Comparison of ENCODE assay signal across 11 cellular contexts in the genomic region with DNA sequence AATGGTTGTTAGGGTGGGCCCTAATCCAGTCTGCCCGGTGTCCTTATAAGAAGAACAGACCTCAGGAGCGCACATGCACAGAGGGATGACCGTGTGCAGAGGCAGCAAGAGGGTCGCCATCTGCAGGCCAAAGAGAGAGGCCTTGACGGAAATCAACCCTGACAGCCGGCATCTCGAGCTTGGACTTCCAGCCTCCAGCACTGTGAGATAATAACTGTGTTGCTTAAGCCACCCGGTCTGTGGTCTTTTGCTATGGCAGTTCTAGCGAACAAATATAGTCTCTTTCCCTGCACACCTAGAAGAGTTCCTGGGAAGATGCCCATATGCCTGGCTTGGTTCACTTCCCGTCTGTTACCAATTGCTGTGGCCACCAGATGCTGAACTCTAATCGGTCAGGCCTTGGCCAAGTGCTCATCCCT. TPM values are rescaled to one million over a fixed set of nuclear protein-coding genes. Genes with fewer than 3 reads are reported as not detected.
DNase-seq lines count a peak whose midpoint lies in the region; TF ChIP-seq lines count a peak whose summit lies in the region.
"Had no signal": no experiment of that assay in that cellular context is flagged by ENCODE, and none has a peak within 500 bp of the region (broad histone marks: within the 10 kb centered on the region; RNA-seq: fewer than 3 reads in every experiment).

No MANE protein-coding gene starts in this region.

- H3K27me3 ChIP-seq in BE2C (no peaks in the 10 kb centered on the region), kidney epithelial cell (ENCODE audit: control insufficient read depth, insufficient read depth, low read length) (peaks cover 2% of the 10 kb centered on the region), tibial nerve (no peaks in the 10 kb centered on the region)

- DNase-seq in BE2C (peak; percentile 56), HEK293T (ENCODE audit: extremely low spot score) (peak; percentile 34), kidney epithelial cell (ENCODE audit: low read depth) (no peak), tibial nerve (ENCODE audit: low spot score in 2 of 2) (no peak), NCI-H1105 treated with DMSO at 0.1 percent for 48 hours (lab: John Stamatoyannopoulos, UW) (no peak), cortex of kidney (lab: John Stamatoyannopoulos, UW) (no peak)
- DNase-seq in activated T-helper 2 cell treated with anti-CD3 and anti-CD28 coated beads, Interferon-gamma antibody, Interleukin-2, Interleukin-4, amounts not matched to agents 10 μg/mL and 5 μg/mL and 100 μg/mL, durations not matched to agents 14 hours and 24 hours and 36 hours (ENCODE audit: low spot score): no peak
- DNase-seq in activated effector memory CD4-positive, alpha-beta T cell treated with anti-CD3 and anti-CD28 coated beads, Interleukin-2, amount 50 U/mL, for 16 hours: no peak
- DNase-seq: naive thymus-derived CD4-positive, alpha-beta T cell had no signal

- H3K27ac Mint-ChIP-seq in activated T-helper 2 cell treated with anti-CD3 and anti-CD28 coated beads, Interferon-gamma antibody, Interleukin-2, Interleukin-4, amounts not matched to agents 10 μg/mL and 5 μg/mL and 100 μg/mL, durations not matched to agents 14 hours and 24 hours and 36 hours: peak overlapping the region; percentile 52
- H3K27ac Mint-ChIP-seq: dendritic cell treated with granulocyte-macrophage colony-stimulating factor and Interleukin-4, amounts not matched to agents 40 ng/mL and 50 ng/mL, for 4 days; T-helper 1 cell treated with Interleukin-12 subunit alpha and Interleukin-12 subunit beta and Interleukin-4 antibody, amounts not matched to agents 30 μg/mL and 1 μg/mL, for 36 hours had no signal

- H3K4me3 ChIP-seq in BE2C (ENCODE audit: low read depth, low read length): no peak overlapping the region
- H3K4me3 ChIP-seq in kidney epithelial cell (ENCODE audit: low read depth, low read length): no peak overlapping the region
- no peak overlapping the region for H3K4me3 ChIP-seq in tibial nerve

- intact Hi-C loops in activated T-helper 2 cell treated with anti-CD3 and anti-CD28 coated beads, Interferon-gamma antibody, Interleukin-2, Interleukin-4, amounts not matched to agents 10 μg/mL and 5 μg/mL and 100 μg/mL, durations not matched to agents 14 hours and 24 hours and 36 hours (cut with micrococcal nuclease): loop anchor here (1.0 kb wide), 1 partner anchor 62 kb away; no protein-coding TSS in a partner anchor

- H3K36me3 ChIP-seq in BE2C: no peaks in the 10 kb centered on the region
- H3K36me3 ChIP-seq in kidney epithelial cell (ENCODE audit: control insufficient read depth, insufficient read depth, low read length): no peaks in the 10 kb centered on the region
- H3K36me3 ChIP-seq in tibial nerve: no peaks in the 10 kb centered on the region

- POLR2A ChIA-PET in HEK293T (lab: Yijun Ruan, JAX): no interaction called here

- no peak for TF ChIP-seq POLR2A in tibial nerve (IDR thresholded peaks at IDR 0.05)

- peak; percentile 55 for TF ChIP-seq CTCF in BE2C (IDR thresholded peaks at IDR 0.05; ENCODE audit: low read depth, low read length)
- TF ChIP-seq CTCF in kidney epithelial cell (IDR thresholded peaks at IDR 0.05; ENCODE audit: insufficient read depth, low read length, poor library complexity, severe bottlenecking): peak; percentile 40
- no peak for TF ChIP-seq CTCF in tibial nerve (IDR thresholded peaks at IDR 0.05)

- H3K9me3 ChIP-seq in BE2C (no peaks in the 10 kb centered on the region), tibial nerve (no peaks in the 10 kb centered on the region)

- peaks cover 36% of the 10 kb centered on the region for H3K4me1 Mint-ChIP-seq in activated T-helper 2 cell treated with anti-CD3 and anti-CD28 coated beads, Interferon-gamma antibody, Interleukin-2, Interleukin-4, amounts not matched to agents 10 μg/mL and 5 μg/mL and 100 μg/mL, durations not matched to agents 14 hours and 24 hours and 36 hours (ENCODE audit: low read depth)

- no peak for TF ChIP-seq EP300 in tibial nerve (IDR thresholded peaks at IDR 0.05)

- WGBS in tibial nerve, 2 donors: 68 to 69% methylated on average over 11 of the region's 11 CpGs

- peak overlapping the region in 1 of 4 donors; percentile 15 for H3K27ac ChIP-seq in tibial nerve

- CTCF ChIA-PET in HEK293T (lab: Yijun Ruan, JAX): interaction anchor here (0.6 to 1.2 kb wide), 2 partner anchors 62 to 67 kb away, joined by 3 read pairs; no protein-coding TSS in a partner anchor

- H3K36me3 Mint-ChIP-seq in activated T-helper 2 cell treated with anti-CD3 and anti-CD28 coated beads, Interferon-gamma antibody, Interleukin-2, Interleukin-4, amounts not matched to agents 10 μg/mL and 5 μg/mL and 100 μg/mL, durations not matched to agents 14 hours and 24 hours and 36 hours (ENCODE audit: low read depth): peaks cover 60% of the 10 kb centered on the region

- H3K9me3 Mint-ChIP-seq in activated T-helper 2 cell treated with anti-CD3 and anti-CD28 coated beads, Interferon-gamma antibody, Interleukin-2, Interleukin-4, amounts not matched to agents 10 μg/mL and 5 μg/mL and 100 μg/mL, durations not matched to agents 14 hours and 24 hours and 36 hours: no peaks in the 10 kb centered on the region
- H3K9me3 Mint-ChIP-seq: dendritic cell treated with granulocyte-macrophage colony-stimulating factor and Interleukin-4, amounts not matched to agents 40 ng/mL and 50 ng/mL, for 4 days; T-helper 1 cell treated with Interleukin-12 subunit alpha and Interleukin-12 subunit beta and Interleukin-4 antibody, amounts not matched to agents 30 μg/mL and 1 μg/mL, for 36 hours had no signal

- H3K4me3 Mint-ChIP-seq in activated T-helper 2 cell treated with anti-CD3 and anti-CD28 coated beads, Interferon-gamma antibody, Interleukin-2, Interleukin-4, amounts not matched to agents 10 μg/mL and 5 μg/mL and 100 μg/mL, durations not matched to agents 14 hours and 24 hours and 36 hours (ENCODE audit: low read depth): no peak overlapping the region
- H3K4me3 Mint-ChIP-seq: dendritic cell treated with granulocyte-macrophage colony-stimulating factor and Interleukin-4, amounts not matched to agents 40 ng/mL and 50 ng/mL, for 4 days; naive thymus-derived CD4-positive, alpha-beta T cell; T-helper 1 cell treated with Interleukin-12 subunit alpha and Interleukin-12 subunit beta and Interleukin-4 antibody, amounts not matched to agents 30 μg/mL and 1 μg/mL, for 36 hours had no signal

- H3K4me1 ChIP-seq in BE2C: no peaks in the 10 kb centered on the region
- peaks cover 0 to 17% (median 0%) of the 10 kb centered on the region in 4 donors for H3K4me1 ChIP-seq in tibial nerve

- no peaks in the 10 kb centered on the region for H3K27me3 Mint-ChIP-seq in activated T-helper 2 cell treated with anti-CD3 and anti-CD28 coated beads, Interferon-gamma antibody, Interleukin-2, Interleukin-4, amounts not matched to agents 10 μg/mL and 5 μg/mL and 100 μg/mL, durations not matched to agents 14 hours and 24 hours and 36 hours (ENCODE audit: low read depth)

TF ChIP-seq in HEK293T, 16 proteins besides CTCF, POLR2A, EP300 and RAD21:
- TF ChIP-seq, protein P1, sequence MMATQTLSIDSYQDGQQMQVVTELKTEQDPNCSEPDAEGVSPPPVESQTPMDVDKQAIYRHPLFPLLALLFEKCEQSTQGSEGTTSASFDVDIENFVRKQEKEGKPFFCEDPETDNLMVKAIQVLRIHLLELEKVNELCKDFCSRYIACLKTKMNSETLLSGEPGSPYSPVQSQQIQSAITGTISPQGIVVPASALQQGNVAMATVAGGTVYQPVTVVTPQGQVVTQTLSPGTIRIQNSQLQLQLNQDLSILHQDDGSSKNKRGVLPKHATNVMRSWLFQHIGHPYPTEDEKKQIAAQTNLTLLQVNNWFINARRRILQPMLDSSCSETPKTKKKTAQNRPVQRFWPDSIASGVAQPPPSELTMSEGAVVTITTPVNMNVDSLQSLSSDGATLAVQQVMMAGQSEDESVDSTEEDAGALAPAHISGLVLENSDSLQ (IDR thresholded peaks at IDR 0.05): no peak
- no peak for TF ChIP-seq HDGF (IDR thresholded peaks at IDR 0.05; ENCODE audit: borderline replicate concordance)
- no peak for TF ChIP-seq FOXM1 (IDR thresholded peaks at IDR 0.05; ENCODE audit: borderline replicate concordance)
- TF ChIP-seq ZNF384 (IDR thresholded peaks at IDR 0.05): no peak
- TF ChIP-seq SP1 (IDR thresholded peaks at IDR 0.05): no peak
- no peak for TF ChIP-seq CTBP1 (IDR thresholded peaks at IDR 0.05; ENCODE audit: borderline replicate concordance)
- no peak for TF ChIP-seq TARDBP (IDR thresholded peaks at IDR 0.05)
- no peak for TF ChIP-seq ARNT (IDR thresholded peaks at IDR 0.05)
- no peak for TF ChIP-seq NFRKB (IDR thresholded peaks at IDR 0.05)
- TF ChIP-seq SUZ12 (IDR thresholded peaks at IDR 0.05): no peak
- TF ChIP-seq ELF4 (IDR thresholded peaks at IDR 0.05): no peak
- TF ChIP-seq FOXA1 (IDR thresholded peaks at IDR 0.05): no peak
- TF ChIP-seq FOXK2 (IDR thresholded peaks at IDR 0.05): no peak
- no peak for TF ChIP-seq L3MBTL2 (conservative IDR thresholded peaks at IDR 0.05)
- TF ChIP-seq BHLHE40 (IDR thresholded peaks at IDR 0.05; ENCODE audit: borderline replicate concordance): no peak
- TF ChIP-seq LEF1 (IDR thresholded peaks at IDR 0.05; ENCODE audit: borderline replicate concordance): no peak

RNA-seq across cellular contexts. Expression of a gene that starts 35.3 kb away (rescaled TPM):
- polyA plus RNA-seq in BE2C (2012; ENCODE audit: insufficient read depth, insufficient read length, low read depth): not detected
- 31.0 and 31.3 TPM in 2 replicates for total RNA-seq in activated T-helper 2 cell treated with anti-CD3 and anti-CD28 coated beads, Interferon-gamma antibody, Interleukin-2, Interleukin-4, amounts not matched to agents 10 μg/mL and 5 μg/mL and 100 μg/mL, durations not matched to agents 14 hours and 24 hours and 36 hours
- total RNA-seq in kidney epithelial cell: 0.88 and 2.7 TPM in 2 replicates
- total RNA-seq in tibial nerve: 10 to 100 TPM; 31.5 to 92.4 (median 47.5) TPM
- polyA plus RNA-seq: naive thymus-derived CD4-positive, alpha-beta T cell had no signal

Comparison
In these comparisons a context has a peak if more than half of its experiments do, and no peak if none do; other contexts are left out.
1. DNase-seq: peak in BE2C (single experiment) and HEK293T (single experiment); none in activated T-helper 2 cell treated with anti-CD3 and anti-CD28 coated beads, Interferon-gamma antibody, Interleukin-2, Interleukin-4, amounts not matched to agents 10 μg/mL and 5 μg/mL and 100 μg/mL, durations not matched to agents 14 hours and 24 hours and 36 hours (single experiment), kidney epithelial cell (single experiment), tibial nerve (0 of 2), NCI-H1105 treated with DMSO at 0.1 percent for 48 hours (single experiment), cortex of kidney (single experiment) and activated effector memory CD4-positive, alpha-beta T cell treated with anti-CD3 and anti-CD28 coated beads, Interleukin-2, amount 50 U/mL, for 16 hours (single experiment).
2. CTCF ChIP-seq: peak in BE2C (single experiment) and kidney epithelial cell (single experiment); none in tibial nerve (0 of 5).